Comparison of ENCODE assay signal across 8 cellular contexts in the genomic region with DNA sequence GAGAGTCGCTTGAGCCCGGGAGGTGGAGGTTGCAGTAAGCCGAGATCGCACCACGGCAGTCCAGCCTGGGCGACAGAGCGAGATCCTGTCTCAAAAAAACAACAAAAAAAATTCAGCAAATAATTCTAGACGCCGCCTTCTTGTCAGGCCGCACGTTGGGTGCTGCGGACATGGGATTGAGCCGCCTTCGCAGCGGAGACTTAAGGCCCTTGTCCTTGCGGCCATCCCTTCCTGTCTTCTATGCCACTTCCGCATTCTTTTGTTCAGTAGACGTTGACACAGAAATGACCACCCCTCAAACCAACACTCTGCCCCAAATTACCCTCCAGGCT. TPM values are rescaled to one million over a fixed set of nuclear protein-coding genes. Genes with fewer than 3 reads are reported as not detected.
DNase-seq lines count a peak whose midpoint lies in the region; ATAC-seq and TF ChIP-seq lines count a peak whose summit lies in the region.

No MANE protein-coding gene starts in this region.

- TF ChIP-seq CTCF in CD4-positive, alpha-beta T cell (IDR thresholded peaks at IDR 0.05): no peak

- H3K4me1 ChIP-seq in HUES6 (ENCODE audit: control insufficient read depth, insufficient read depth, low read length): peaks cover 17% of the 10 kb centered on the region

- peak; percentile 3 for ATAC-seq in CD4-positive, alpha-beta T cell (ENCODE audit: poor library complexity)
- peak; percentile 21 for ATAC-seq in GM19452 (IDR thresholded peaks at IDR 0.05; ENCODE audit: unreplicated experiment)
- ATAC-seq in stimulated activated effector memory CD8-positive, alpha-beta T cell treated with anti-CD3 and anti-CD28 coated beads, Interleukin-12 subunit alpha, Interleukin-12 subunit beta, amount 100 ng/mL, for 72 hours: peak; percentile 42
- ATAC-seq in HG03039 (IDR thresholded peaks at IDR 0.05; ENCODE audit: unreplicated experiment): no peak

- intact Hi-C loops in CD4-positive, alpha-beta T cell (cut with DNase I, micrococcal nuclease): loop anchor here (1.0 to 10.0 kb wide), 6 partner anchors 17 to 1123 kb away; partner anchors contain the start of genes IMP4 (in 2 of the 2), GPR148 (in 1 of the 2), MZT2A (in 1 of the 2) and MZT2B (in 1 of the 2)
- intact Hi-C loops in activated T-helper 2 cell treated with anti-CD3 and anti-CD28 coated beads, Interferon-gamma antibody, Interleukin-2, Interleukin-4, amounts not matched to agents 10 μg/mL and 5 μg/mL and 100 μg/mL, durations not matched to agents 14 hours and 24 hours and 36 hours (cut with micrococcal nuclease): loop anchor here (1.0 to 10.0 kb wide), 4 partner anchors 15 to 733 kb away; partner anchors contain the start of genes IMP4, PLEKHB2 and PTPN18

- peak overlapping the region; percentile 97 for H3K27ac Mint-ChIP-seq in CD4-positive, alpha-beta T cell
- H3K27ac Mint-ChIP-seq in activated T-helper 2 cell treated with anti-CD3 and anti-CD28 coated beads, Interferon-gamma antibody, Interleukin-2, Interleukin-4, amounts not matched to agents 10 μg/mL and 5 μg/mL and 100 μg/mL, durations not matched to agents 14 hours and 24 hours and 36 hours: peak overlapping the region; percentile 89
- H3K27ac Mint-ChIP-seq in stimulated activated effector memory CD8-positive, alpha-beta T cell treated with anti-CD3 and anti-CD28 coated beads, Interleukin-12 subunit alpha, Interleukin-12 subunit beta, amount 100 ng/mL, for 72 hours: peak overlapping the region; percentile 97

- H3K27me3 ChIP-seq in CD4-positive, alpha-beta T cell (ENCODE audit: control insufficient read depth, insufficient read depth, low read length): no peaks in the 10 kb centered on the region
- no peaks in the 10 kb centered on the region for H3K27me3 ChIP-seq in HUES6 (ENCODE audit: control insufficient read depth, insufficient read depth, low read length)

- POLR2A ChIA-PET in CD4-positive, alpha-beta T cell (lab: Charles Lee): interaction anchor here (6.6 kb wide), 1 partner anchor 29 kb away, joined by 119 read pairs; the partner anchor contains the start of gene IMP4

- no peaks in the 10 kb centered on the region for H3K9me3 ChIP-seq in CD4-positive, alpha-beta T cell (ENCODE audit: control insufficient read depth, low read length)
- 0 out of 2 replicates have a peak, but pooled peaks cover 2% of the 10 kb centered on the region for H3K9me3 ChIP-seq in HUES6 (ENCODE audit: control insufficient read depth, insufficient read depth, low read depth, low read length)

- H3K4me1 Mint-ChIP-seq in CD4-positive, alpha-beta T cell (ENCODE audit: low read depth): peaks cover 67% of the 10 kb centered on the region
- H3K4me1 Mint-ChIP-seq in activated T-helper 2 cell treated with anti-CD3 and anti-CD28 coated beads, Interferon-gamma antibody, Interleukin-2, Interleukin-4, amounts not matched to agents 10 μg/mL and 5 μg/mL and 100 μg/mL, durations not matched to agents 14 hours and 24 hours and 36 hours (ENCODE audit: low read depth): peaks cover 45% of the 10 kb centered on the region
- H3K4me1 Mint-ChIP-seq in stimulated activated effector memory CD8-positive, alpha-beta T cell treated with anti-CD3 and anti-CD28 coated beads, Interleukin-12 subunit alpha, Interleukin-12 subunit beta, amount 100 ng/mL, for 72 hours: peaks cover 64% of the 10 kb centered on the region

- H3K9ac ChIP-seq in HUES6 (ENCODE audit: low read length): peak overlapping the region; percentile 74

- peak overlapping the region; percentile 96 for H3K4me3 ChIP-seq in HUES6 (ENCODE audit: low read depth, low read length)
- peak overlapping the region; percentile 79 for H3K4me3 ChIP-seq in iPS-11a (ENCODE audit: low read depth, low read length)

- H3K4me3 Mint-ChIP-seq in CD4-positive, alpha-beta T cell: peak overlapping the region; percentile 92
- peak overlapping the region; percentile 92 for H3K4me3 Mint-ChIP-seq in activated T-helper 2 cell treated with anti-CD3 and anti-CD28 coated beads, Interferon-gamma antibody, Interleukin-2, Interleukin-4, amounts not matched to agents 10 μg/mL and 5 μg/mL and 100 μg/mL, durations not matched to agents 14 hours and 24 hours and 36 hours (ENCODE audit: low read depth)
- peak overlapping the region; percentile 86 for H3K4me3 Mint-ChIP-seq in stimulated activated effector memory CD8-positive, alpha-beta T cell treated with anti-CD3 and anti-CD28 coated beads, Interleukin-12 subunit alpha, Interleukin-12 subunit beta, amount 100 ng/mL, for 72 hours

- H3K36me3 Mint-ChIP-seq in CD4-positive, alpha-beta T cell (ENCODE audit: low read depth): peaks cover 32% of the 10 kb centered on the region
- H3K36me3 Mint-ChIP-seq in activated T-helper 2 cell treated with anti-CD3 and anti-CD28 coated beads, Interferon-gamma antibody, Interleukin-2, Interleukin-4, amounts not matched to agents 10 μg/mL and 5 μg/mL and 100 μg/mL, durations not matched to agents 14 hours and 24 hours and 36 hours (ENCODE audit: low read depth): peaks cover 60% of the 10 kb centered on the region
- H3K36me3 Mint-ChIP-seq in stimulated activated effector memory CD8-positive, alpha-beta T cell treated with anti-CD3 and anti-CD28 coated beads, Interleukin-12 subunit alpha, Interleukin-12 subunit beta, amount 100 ng/mL, for 72 hours: peaks cover 63% of the 10 kb centered on the region

- H3K9me3 Mint-ChIP-seq in CD4-positive, alpha-beta T cell: no peaks in the 10 kb centered on the region
- peaks cover 4% of the 10 kb centered on the region for H3K9me3 Mint-ChIP-seq in activated T-helper 2 cell treated with anti-CD3 and anti-CD28 coated beads, Interferon-gamma antibody, Interleukin-2, Interleukin-4, amounts not matched to agents 10 μg/mL and 5 μg/mL and 100 μg/mL, durations not matched to agents 14 hours and 24 hours and 36 hours
- H3K9me3 Mint-ChIP-seq in stimulated activated effector memory CD8-positive, alpha-beta T cell treated with anti-CD3 and anti-CD28 coated beads, Interleukin-12 subunit alpha, Interleukin-12 subunit beta, amount 100 ng/mL, for 72 hours: no peaks in the 10 kb centered on the region

- no peaks in the 10 kb centered on the region for H3K27me3 Mint-ChIP-seq in CD4-positive, alpha-beta T cell
- peaks cover 1% of the 10 kb centered on the region for H3K27me3 Mint-ChIP-seq in activated T-helper 2 cell treated with anti-CD3 and anti-CD28 coated beads, Interferon-gamma antibody, Interleukin-2, Interleukin-4, amounts not matched to agents 10 μg/mL and 5 μg/mL and 100 μg/mL, durations not matched to agents 14 hours and 24 hours and 36 hours (ENCODE audit: low read depth)

- H3K27ac ChIP-seq in CD4-positive, alpha-beta T cell (ENCODE audit: low read depth, low read length): peak overlapping the region; percentile 70
- H3K27ac ChIP-seq in HUES6 (ENCODE audit: low read depth, low read length): no peak overlapping the region

- CTCF ChIA-PET in CD4-positive, alpha-beta T cell (lab: Charles Lee): interaction anchor here (2.3 kb wide), 1 partner anchor 30 kb away, joined by 12 read pairs; the partner anchor contains the start of gene IMP4

- peaks cover 4% of the 10 kb centered on the region; the same call in 1 of the 2 replicates for H3K36me3 ChIP-seq in HUES6 (ENCODE audit: control insufficient read depth, insufficient read depth, low read length)

- DNase-seq in CD4-positive, alpha-beta T cell: no peak
- no peak for DNase-seq in activated T-helper 2 cell treated with anti-CD3 and anti-CD28 coated beads, Interferon-gamma antibody, Interleukin-2, Interleukin-4, amounts not matched to agents 10 μg/mL and 5 μg/mL and 100 μg/mL, durations not matched to agents 14 hours and 24 hours and 36 hours (ENCODE audit: low spot score)
- no peak for DNase-seq in stimulated activated effector memory CD8-positive, alpha-beta T cell treated with anti-CD3 and anti-CD28 coated beads, Interleukin-12 subunit alpha, Interleukin-12 subunit beta, amount 100 ng/mL, for 72 hours (ENCODE audit: low spot score in 2 of 2)
- no peak for DNase-seq in NCI-H446 treated with DMSO at 0.1 percent for 48 hours (lab: John Stamatoyannopoulos, UW)

RNA-seq across cellular contexts. Expression of gene PTPN18, which starts 15.8 kb away (rescaled TPM):
- total RNA-seq in CD4-positive, alpha-beta T cell: 10 to 100 TPM; 27.6 to 27.8 TPM
- 72.6 and 72.9 TPM in 2 replicates for total RNA-seq in activated T-helper 2 cell treated with anti-CD3 and anti-CD28 coated beads, Interferon-gamma antibody, Interleukin-2, Interleukin-4, amounts not matched to agents 10 μg/mL and 5 μg/mL and 100 μg/mL, durations not matched to agents 14 hours and 24 hours and 36 hours

RNA-seq across cellular contexts. Expression of gene IMP4, which starts 29.0 kb away (rescaled TPM):
- 10 to 100 TPM; 81.7 to 88.1 TPM for total RNA-seq in CD4-positive, alpha-beta T cell
- 136 and 142 TPM in 2 replicates for total RNA-seq in activated T-helper 2 cell treated with anti-CD3 and anti-CD28 coated beads, Interferon-gamma antibody, Interleukin-2, Interleukin-4, amounts not matched to agents 10 μg/mL and 5 μg/mL and 100 μg/mL, durations not matched to agents 14 hours and 24 hours and 36 hours
